12 cellular contexts compared by ENCODE assay signal in genomic region chr6:53461682-53462081, GRCh38.
DNase-seq lines count a peak whose midpoint lies in the region; ATAC-seq, FAIRE-seq and TF ChIP-seq lines count a peak whose summit lies in the region.
"Had no signal": no experiment of that assay in that cellular context is flagged by ENCODE, and none has a peak within 500 bp of the region (broad histone marks: within the 10 kb centered on the region; RNA-seq: fewer than 3 reads in every experiment).

No MANE protein-coding gene starts in this region.

- ATAC-seq in GM19351 (IDR thresholded peaks at IDR 0.05; ENCODE audit: unreplicated experiment) (peak; percentile 46), HG03354 (IDR thresholded peaks at IDR 0.05; ENCODE audit: poor library complexity, severe bottlenecking, unreplicated experiment) (peak; percentile 46)

- peak overlapping the region; percentile 43 for H3K27ac ChIP-seq in VCaP

- FAIRE-seq in H54 (lab: Jason Lieb, UNC) = no peak
- FAIRE-seq: endothelial cell of umbilical vein had no signal

- DNase-seq in DMS79 treated with DMSO at 0.1 percent for 48 hours (lab: John Stamatoyannopoulos, UW) (peak; percentile 56), COLO668 (lab: John Stamatoyannopoulos, UW; ENCODE audit: unreplicated experiment) (no peak), GM13976 (ENCODE audit: low spot score) (no peak), posterior vena cava (ENCODE audit: low spot score) (no peak), H54 (ENCODE audit: insufficient read length, low spot score) (no peak)
- DNase-seq: activated T-cell treated with anti-CD3 and anti-CD28 coated beads, Interleukin-2, amount 50 U/mL, for 1 hour; CD4-positive, CD25-positive, alpha-beta regulatory T cell; NCI-H524 treated with DMSO at 0.1 percent for 48 hours had no signal

- TF ChIP-seq POLR2A in H54 (IDR thresholded peaks at IDR 0.05; ENCODE audit: low read depth, low read length) = no peak

- in situ Hi-C loops in GM13976 (cut with MboI; ENCODE audit: low sequenced_read_pairs, unreplicated experiment) = no loop called here

- intact Hi-C loops in posterior vena cava (cut with DNase I) = no loop called here

- TF ChIP-seq CTCF in VCaP (conservative IDR thresholded peaks at IDR 0.05) (no peak), GM13976 (IDR thresholded peaks at IDR 0.05; ENCODE audit: borderline replicate concordance, control extremely low read depth, extremely low read depth, insufficient read depth, missing control alignments) (no peak)
